8 cellular contexts compared by ENCODE assay signal in the genomic region with DNA sequence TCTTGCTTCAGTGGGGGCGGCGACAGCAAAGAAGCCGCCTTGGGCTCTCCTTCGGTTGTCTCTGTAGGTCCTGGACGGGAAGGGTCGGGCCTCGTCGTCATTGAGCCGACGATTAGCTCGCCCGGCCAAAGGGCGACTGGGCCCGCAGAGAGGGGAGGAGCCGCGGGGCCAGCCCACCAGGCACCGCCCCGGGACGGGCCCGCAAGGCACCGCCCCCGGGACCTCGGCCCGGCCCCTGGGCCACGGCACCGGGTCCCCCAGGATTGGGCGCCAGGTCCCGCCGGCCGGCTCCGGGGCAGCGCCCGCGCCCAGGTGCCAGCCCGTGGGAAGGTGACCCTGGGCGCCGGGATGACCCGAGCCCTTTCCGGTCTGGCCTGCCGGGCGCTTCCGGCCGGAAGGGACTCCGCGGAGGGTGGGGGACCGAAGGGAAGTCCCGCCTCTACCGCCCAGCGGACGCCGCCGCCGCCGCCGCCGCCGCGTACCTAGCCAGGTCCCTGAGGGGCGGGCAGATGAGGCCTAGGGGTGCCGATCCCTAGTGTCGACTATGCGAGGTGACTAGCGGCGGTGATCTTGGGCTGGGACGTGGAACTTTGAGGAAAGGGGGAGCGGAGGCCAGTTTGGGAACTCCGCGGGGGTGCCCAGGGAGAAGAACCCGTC. TPM values are rescaled to one million over a fixed set of nuclear protein-coding genes. Genes with fewer than 3 reads are reported as not detected.
A peak's percentile ranks its signal among the peaks of the same experiment; 100 is the strongest.
DNase-seq lines count a peak whose midpoint lies in the region; ATAC-seq, FAIRE-seq and TF ChIP-seq lines count a peak whose summit lies in the region.

A gene (minus strand): TSS at position 371 of the 657 bp plus-strand sequence. CDS start 524 bp downstream, outside the sequence.
A gene with protein sequence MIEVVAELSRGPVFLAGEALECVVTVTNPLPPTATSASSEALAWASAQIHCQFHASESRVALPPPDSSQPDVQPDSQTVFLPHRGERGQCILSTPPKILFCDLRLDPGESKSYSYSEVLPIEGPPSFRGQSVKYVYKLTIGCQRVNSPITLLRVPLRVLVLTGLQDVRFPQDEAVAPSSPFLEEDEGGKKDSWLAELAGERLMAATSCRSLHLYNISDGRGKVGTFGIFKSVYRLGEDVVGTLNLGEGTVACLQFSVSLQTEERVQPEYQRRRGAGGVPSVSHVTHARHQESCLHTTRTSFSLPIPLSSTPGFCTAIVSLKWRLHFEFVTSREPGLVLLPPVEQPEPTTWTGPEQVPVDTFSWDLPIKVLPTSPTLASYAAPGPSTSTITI (plus strand): TSS at position 430 of the 657 bp plus-strand sequence. CDS start 469 bp downstream, outside the sequence.

- peak within 1 kb of the TSS; percentile 85 for H3K4me3 ChIP-seq in ACC112 (ENCODE audit: low read depth, low read length)
- peak within 1 kb of the TSS; percentile 82 to 91 for H3K4me3 ChIP-seq in kidney (ENCODE audit: low read length in 2 of 2)

- DNase-seq in NCI-H2196 treated with DMSO at 0.1 percent for 48 hours (lab: John Stamatoyannopoulos, UW; ENCODE audit: unreplicated experiment) = peak; percentile 65
- peak; percentile 32 for DNase-seq in activated CD4-positive, CD25-positive, alpha-beta regulatory T cell treated with anti-CD3 and anti-CD28 coated beads, Interleukin-2, amount 50 U/mL, for 16 hours (ENCODE audit: low read depth, low spot score)
- no peak for DNase-seq in chondrocyte (ENCODE audit: low spot score)
- DNase-seq in kidney = peak; percentile 95
- DNase-seq in stimulated activated CD4-positive, alpha-beta T cell treated with anti-CD3 and anti-CD28 coated beads, Interleukin-12 subunit alpha, Interleukin-12 subunit beta, amount 100 ng/mL, for 24 hours (ENCODE audit: low read depth in 2 of 2) = peak; percentile 33 to 64

- H2AFZ ChIP-seq in ACC112 (ENCODE audit: low read length, unreplicated experiment) = peak within 1 kb of the TSS; percentile 80

- H3K36me3 Mint-ChIP-seq in chondrocyte (ENCODE audit: low read depth) = peaks cover 31% of the 10 kb centered on the region

- TF ChIP-seq POLR2A in GM18526 (IDR thresholded peaks at IDR 0.05; ENCODE audit: extremely low read depth, insufficient read length) = peak; percentile 79

- H3K4me1 ChIP-seq in ACC112 (ENCODE audit: control insufficient read depth, insufficient read depth, low read length, unreplicated experiment) = peaks cover 16% of the 10 kb centered on the region
- H3K4me1 ChIP-seq in kidney (ENCODE audit: control insufficient read depth in 1 of 2, insufficient read depth in 1 of 2, low read depth in 1 of 2, low read length in 2 of 2) = peaks cover 11 to 26% of the 10 kb centered on the region in 2 donors

- no peak for TF ChIP-seq CTCF in chondrocyte (IDR thresholded peaks at IDR 0.05)
- no peak for TF ChIP-seq CTCF in kidney (IDR thresholded peaks at IDR 0.05; ENCODE audit: borderline replicate concordance, extremely low read depth, insufficient read depth)

- H3K4me1 Mint-ChIP-seq in chondrocyte (ENCODE audit: low read depth) = peaks cover 44% of the 10 kb centered on the region

- peak within 1 kb of the TSS; percentile 91 for H3K4me3 Mint-ChIP-seq in chondrocyte (ENCODE audit: unreplicated experiment)

- H3K27me3 ChIP-seq in ACC112 (ENCODE audit: insufficient read depth, low read length) = no peaks in the 10 kb centered on the region

- no peak for FAIRE-seq in kidney (lab: Jason Lieb, UNC)

- no peaks in the 10 kb centered on the region for H3K9me3 ChIP-seq in kidney (ENCODE audit: control insufficient read depth in 1 of 2, low read length in 2 of 2)

- peak within 1 kb of the TSS; percentile 91 to 96 for H3K9ac ChIP-seq in kidney (ENCODE audit: low read length in 2 of 2)

- H3K27ac Mint-ChIP-seq in chondrocyte (ENCODE audit: unreplicated experiment) = peak within 1 kb of the TSS; percentile 90

- H3K9me3 Mint-ChIP-seq in chondrocyte (ENCODE audit: low read depth) = no peaks in the 10 kb centered on the region

- peak; percentile 81 for ATAC-seq in HG03045 (IDR thresholded peaks at IDR 0.05; ENCODE audit: unreplicated experiment)

- H3K79me2 ChIP-seq in ACC112 (ENCODE audit: control insufficient read depth, insufficient read depth, low read length, unreplicated experiment) = peaks cover 41% of the 10 kb centered on the region

- H3K27me3 Mint-ChIP-seq in chondrocyte (ENCODE audit: low read depth) = no peaks in the 10 kb centered on the region

- H3K27ac ChIP-seq in ACC112 (ENCODE audit: low read depth, low read length) = peak within 1 kb of the TSS; percentile 71; the same call in 1 of the 2 replicates
- H3K27ac ChIP-seq in kidney (ENCODE audit: low read depth in 2 of 2, low read length in 2 of 2) = peak within 1 kb of the TSS; percentile 90 to 95

- intact Hi-C loops in kidney (cut with DNase I) = no loop called here

- H3K36me3 ChIP-seq in ACC112 (ENCODE audit: insufficient read depth, low read length) = peaks cover 11% of the 10 kb centered on the region; the same call in 1 of the 2 replicates
- peaks cover 35 to 42% of the 10 kb centered on the region in 2 donors for H3K36me3 ChIP-seq in kidney (ENCODE audit: control insufficient read depth in 1 of 2, insufficient read depth in 2 of 2, low read length in 2 of 2)

RNA-seq across cellular contexts. Expression of the first gene that starts in this region (rescaled TPM):
- total RNA-seq in chondrocyte (50.9 to 52.1 TPM (median 51.6 TPM) in 3 replicates), kidney (93.2 TPM)
- 83.2 TPM for polyA plus RNA-seq in kidney (ENCODE audit: insufficient read depth, low read depth, low replicate concordance)

RNA-seq across cellular contexts. Expression of the second gene that starts in this region (rescaled TPM):
- 27.7 to 28.6 TPM (median 27.9 TPM) in 3 replicates for total RNA-seq in chondrocyte
- 39.2 TPM for total RNA-seq in kidney
- 11.0 TPM for polyA plus RNA-seq in kidney (ENCODE audit: insufficient read depth, low read depth, low replicate concordance)
